26 cellular contexts compared by ENCODE assay signal in genomic region chr17:14052886-14053615, GRCh38. TPM values are rescaled to one million over a fixed set of nuclear protein-coding genes. Genes with fewer than 3 reads are reported as not detected.
A peak's percentile ranks its signal among the peaks of the same experiment; 100 is the strongest.
DNase-seq lines count a peak whose midpoint lies in the region; ATAC-seq, FAIRE-seq and TF ChIP-seq lines count a peak whose summit lies in the region.
"Had no signal": no experiment of that assay in that cellular context is flagged by ENCODE, and none has a peak within 500 bp of the region (broad histone marks: within the 10 kb centered on the region; RNA-seq: fewer than 3 reads in every experiment).

No MANE protein-coding gene starts in this region.

- H3K4me1 ChIP-seq in liver (ENCODE audit: control insufficient read depth in 4 of 4, insufficient read depth in 4 of 4, low read length in 3 of 4), result peaks cover 2 to 14% (median 4%) of the 10 kb centered on the region in 4 donors
- H3K4me1 ChIP-seq: BLaER1, Caco-2, colonic mucosa, heart left ventricle, SJSA1 had no signal

- peak; percentile 15 for TF ChIP-seq CTCF in liver (IDR thresholded peaks at IDR 0.05; ENCODE audit: low read depth, low read length, missing input control)

- no peaks in the 10 kb centered on the region for H3K27me3 ChIP-seq in liver (ENCODE audit: control insufficient read depth in 4 of 4, insufficient read depth in 4 of 4, low read length in 3 of 4)
- H3K27me3 ChIP-seq: BLaER1, colonic mucosa, heart left ventricle, SJSA1 had no signal

- no peak overlapping the region for H3K9ac ChIP-seq in liver (ENCODE audit: low read depth in 1 of 2, low read length in 2 of 2)
- H3K9ac ChIP-seq: BLaER1 had no signal

- H3K36me3 ChIP-seq in liver (ENCODE audit: control insufficient read depth in 4 of 4, insufficient read depth in 3 of 4, low read depth in 1 of 4, low read length in 3 of 4), result no peaks in the 10 kb centered on the region
- H3K36me3 ChIP-seq: colonic mucosa had no signal

- DNase-seq in GM12891 (ENCODE audit: insufficient read length, low spot score) (no peak), amniotic epithelial cell (ENCODE audit: low read depth) (peak; percentile 94), NOMO-1 (lab: John Stamatoyannopoulos, UW; ENCODE audit: unreplicated experiment in 2 of 2) (no peak), NCI-H1436 (lab: John Stamatoyannopoulos, UW) (no peak)
- DNase-seq in activated naive CD4-positive, alpha-beta T cell treated with anti-CD3 and anti-CD28 coated beads, Interleukin-2, amount 50 U/mL, for 72 hours (ENCODE audit: low spot score in 2 of 2), result no peak
- DNase-seq: activated CD4-positive, alpha-beta T cell treated with anti-CD3 and anti-CD28 coated beads, Interleukin-2, amount 50 U/mL, for 4 hours; activated CD8-positive, alpha-beta memory T cell treated with anti-CD3 and anti-CD28 coated beads, Interleukin-2, amount 50 U/mL, for 4 hours; colonic mucosa; DMS79 treated with DMSO at 0.1 percent for 48 hours; GOT3; heart left ventricle; left colon; naive B cell; NCI-H1930; NCI-H69; small intestine; stimulated activated CD4-positive, alpha-beta T cell treated with anti-CD3 and anti-CD28 coated beads, Interleukin-2, amount 100 ng/mL, for 24 hours had no signal

- peak; percentile 57 to 60 for TF ChIP-seq RAD21 in liver (IDR thresholded peaks at IDR 0.05)

- peaks cover 4% of the 10 kb centered on the region in 2 donors for H3K9me3 Mint-ChIP-seq in activated naive CD4-positive, alpha-beta T cell treated with anti-CD3 and anti-CD28 coated beads, Interleukin-2, amount 50 U/mL, for 72 hours

- ATAC-seq in esophagus mucosa (peak; percentile 41), HG03442 (IDR thresholded peaks at IDR 0.05; ENCODE audit: unreplicated experiment) (no peak)
- ATAC-seq in activated naive CD4-positive, alpha-beta T cell treated with anti-CD3 and anti-CD28 coated beads, Interleukin-2, amount 50 U/mL, for 72 hours, result no peak
- ATAC-seq: heart left ventricle; left colon; stimulated activated effector memory CD8-positive, alpha-beta T cell treated with anti-CD3 and anti-CD28 coated beads, Interleukin-12 subunit alpha, Interleukin-12 subunit beta, amount 100 ng/mL, for 72 hours had no signal

- no peak overlapping the region for H3K4me3 ChIP-seq in liver (ENCODE audit: low read depth in 1 of 3, low read length in 3 of 3)
- H3K4me3 ChIP-seq: BLaER1, colonic mucosa, heart left ventricle, SJSA1 had no signal

- 40% methylated on average over 6 of the region's 6 CpGs for WGBS in liver

- H3K27ac ChIP-seq in liver (ENCODE audit: low read depth in 1 of 2, low read length in 2 of 2), result peak overlapping the region; percentile 36 to 61
- H3K27ac ChIP-seq: BLaER1, colonic mucosa, heart left ventricle, SJSA1 had no signal

- FAIRE-seq in GM12891 (lab: Jason Lieb, UNC), result peak; percentile 16
- FAIRE-seq: small intestine had no signal

- no peak for TF ChIP-seq POLR2A in GM12891 (IDR thresholded peaks at IDR 0.05; ENCODE audit: low read depth, low read length)

- H3K9me3 ChIP-seq in liver (ENCODE audit: control insufficient read depth in 4 of 4, low read length in 3 of 4), result no peaks in the 10 kb centered on the region
- H3K9me3 ChIP-seq: Caco-2, colonic mucosa, SJSA1 had no signal

- no peak overlapping the region for H3K27ac Mint-ChIP-seq in activated naive CD4-positive, alpha-beta T cell treated with anti-CD3 and anti-CD28 coated beads, Interleukin-2, amount 50 U/mL, for 72 hours
- H3K27ac Mint-ChIP-seq: activated naive CD8-positive, alpha-beta T cell; brain; naive B cell; stimulated activated effector memory CD8-positive, alpha-beta T cell treated with anti-CD3 and anti-CD28 coated beads, Interleukin-12 subunit alpha, Interleukin-12 subunit beta, amount 100 ng/mL, for 72 hours had no signal

- H3K36me3 Mint-ChIP-seq in activated naive CD4-positive, alpha-beta T cell treated with anti-CD3 and anti-CD28 coated beads, Interleukin-2, amount 50 U/mL, for 72 hours, result peaks cover 20 to 30% of the 10 kb centered on the region in 2 donors
- H3K36me3 Mint-ChIP-seq: stimulated activated effector memory CD8-positive, alpha-beta T cell treated with anti-CD3 and anti-CD28 coated beads, Interleukin-12 subunit alpha, Interleukin-12 subunit beta, amount 100 ng/mL, for 72 hours had no signal

TF ChIP-seq in GM12891, 5 proteins besides CTCF, POLR2A, EP300 and RAD21:
- TF ChIP-seq TAF1 (IDR thresholded peaks at IDR 0.05; ENCODE audit: low read depth, low read length), result no peak
- TF ChIP-seq POU2F2 (IDR thresholded peaks at IDR 0.05; ENCODE audit: low read depth, low read length), result no peak
- no peak for TF ChIP-seq SPI1 (IDR thresholded peaks at IDR 0.05; ENCODE audit: low read depth, low read length)
- TF ChIP-seq PAX5 (IDR thresholded peaks at IDR 0.05; ENCODE audit: insufficient read depth, low read length, severe bottlenecking), result no peak
- no peak for TF ChIP-seq POLR2AphosphoS5 (IDR thresholded peaks at IDR 0.05; ENCODE audit: low read depth, low read length)

TF ChIP-seq in liver, 16 proteins besides CTCF, POLR2A, EP300 and RAD21:
- peak; percentile 66 for TF ChIP-seq ZBTB33 (IDR thresholded peaks at IDR 0.05)
- peak; percentile 90 for TF ChIP-seq YY1 (IDR thresholded peaks at IDR 0.05)
- peak in 1 of 2 donors; percentile 71 for TF ChIP-seq RXRA (IDR thresholded peaks at IDR 0.05)
- peak in 1 of 2 donors; percentile 66 for TF ChIP-seq JUND (IDR thresholded peaks at IDR 0.05)
- peak; percentile 77 to 89 for TF ChIP-seq HNF4A (conservative IDR thresholded peaks at IDR 0.05)
- TF ChIP-seq FOXA2 (IDR thresholded peaks at IDR 0.05), result no peak
- TF ChIP-seq TAF1 (conservative IDR thresholded peaks at IDR 0.05), result no peak
- TF ChIP-seq REST (IDR thresholded peaks at IDR 0.05), result no peak
- TF ChIP-seq MAX (IDR thresholded peaks at IDR 0.05), result peak; percentile 57
- TF ChIP-seq SP1 (IDR thresholded peaks at IDR 0.05), result peak; percentile 47
- no peak for TF ChIP-seq ATF3 (IDR thresholded peaks at IDR 0.05)
- TF ChIP-seq HNF4G (IDR thresholded peaks at IDR 0.05), result peak; percentile 27

RNA-seq across cellular contexts. Expression of gene COX10, which starts 16.3 kb away (rescaled TPM):
- polyA plus RNA-seq in GM12891 (2012; ENCODE audit: low read depth, missing spikeins), result 11.7 TPM
- total RNA-seq in esophagus mucosa (19.0 TPM), liver (10 to 100 TPM in 1 of 2 donors, 1 to 10 TPM in 1; 7.0 to 15.1 TPM)
- polyA plus RNA-seq in liver, result 1 to 10 TPM; 7.7 to 9.8 TPM
- 10 to 100 TPM; 16.8 to 25.7 TPM for total RNA-seq in activated naive CD4-positive, alpha-beta T cell treated with anti-CD3 and anti-CD28 coated beads, Interleukin-2, amount 50 U/mL, for 72 hours
